ENCODE assay signal across 1 cellular context in the genomic region with DNA sequence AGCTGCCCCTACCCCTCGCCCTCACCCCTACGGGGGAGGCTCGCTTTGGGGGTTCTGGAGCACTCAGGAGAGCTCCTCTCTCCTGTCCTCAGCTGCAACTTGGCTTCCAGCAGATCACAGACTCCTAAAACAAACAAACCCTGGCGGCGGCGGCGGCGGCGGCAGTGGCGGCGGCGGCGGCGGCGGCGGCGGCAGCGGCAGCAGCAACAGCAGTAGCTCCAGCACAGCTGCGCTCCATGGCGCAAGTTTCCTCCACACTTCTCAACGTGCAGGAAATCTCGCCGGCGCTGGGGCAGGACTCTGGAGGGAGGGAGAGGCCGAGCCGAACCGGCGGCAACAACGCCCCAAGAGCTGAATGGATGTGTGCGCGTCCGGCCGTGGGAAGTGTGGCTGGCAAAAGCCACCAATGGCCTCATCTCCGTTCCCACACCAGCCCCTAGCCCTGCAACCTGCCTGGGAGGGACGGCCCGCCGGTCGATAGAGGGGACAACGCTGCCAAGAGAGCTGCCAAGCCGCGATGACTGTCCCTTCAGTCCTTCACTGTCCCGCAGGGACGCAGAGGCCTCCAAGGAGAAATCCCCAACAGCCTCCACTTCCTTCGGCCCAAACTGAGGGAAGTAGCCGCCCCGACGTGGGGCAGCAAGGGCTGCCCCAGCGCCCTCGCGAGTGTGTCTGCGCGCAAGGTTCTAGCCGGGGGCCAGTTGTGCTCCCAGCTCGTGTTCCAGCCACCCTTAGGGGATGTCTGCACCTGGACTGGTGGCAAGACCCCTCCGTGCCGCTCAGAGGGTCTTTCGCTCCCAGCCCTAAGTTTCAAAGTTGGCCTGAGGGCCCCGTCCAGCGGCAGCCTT.
TF ChIP-seq lines count a peak whose summit lies in the region.

No MANE protein-coding gene starts in this region.

TF ChIP-seq in IMR-90, 13 proteins besides CTCF, POLR2A, EP300 and RAD21:
- no peak for TF ChIP-seq MAZ (IDR thresholded peaks at IDR 0.05; ENCODE audit: borderline replicate concordance, low read depth, low read length)
- no peak for TF ChIP-seq FOS (IDR thresholded peaks at IDR 0.05; ENCODE audit: low read depth, low read length)
- TF ChIP-seq NFE2L2 (IDR thresholded peaks at IDR 0.05; ENCODE audit: low read depth, low read length): no peak
- TF ChIP-seq RFX5 (IDR thresholded peaks at IDR 0.05; ENCODE audit: low read depth, low read length): no peak
TF ChIP-seq in IMR-90: peak in this region for 0.
